In genomic region chr4:101102114-101102752, GRCh38 we compare ENCODE assay signal across 10 cellular contexts.
DNase-seq lines count a peak whose midpoint lies in the region; ATAC-seq and TF ChIP-seq lines count a peak whose summit lies in the region.
"Had no signal": no experiment of that assay in that cellular context is flagged by ENCODE, and none has a peak within 500 bp of the region (broad histone marks: within the 10 kb centered on the region; RNA-seq: fewer than 3 reads in every experiment).

No MANE protein-coding gene starts in this region.

- no peak for TF ChIP-seq EP300 in transverse colon (IDR thresholded peaks at IDR 0.05; ENCODE audit: low read depth)

- H3K4me3 Mint-ChIP-seq in activated naive CD8-positive, alpha-beta T cell treated with anti-CD3 and anti-CD28 coated beads, Interleukin-2, amount 50 U/mL, for 24 hours, result no peak overlapping the region

- in situ Hi-C loops in transverse colon (cut with MboI; ENCODE audit: low pct_ligation_motif_present in 1 of 4, low pct_unique_long_range_greater_than_20kb in 1 of 4, low sequenced_read_pairs in 3 of 4), result no loop called here

- peaks cover 14% of the 10 kb centered on the region for H3K36me3 Mint-ChIP-seq in activated naive CD8-positive, alpha-beta T cell treated with anti-CD3 and anti-CD28 coated beads, Interleukin-2, amount 50 U/mL, for 24 hours (ENCODE audit: low read depth)

- no peaks in the 10 kb centered on the region for H3K27me3 Mint-ChIP-seq in activated naive CD8-positive, alpha-beta T cell treated with anti-CD3 and anti-CD28 coated beads, Interleukin-2, amount 50 U/mL, for 24 hours

- H3K9me3 ChIP-seq in right cardiac atrium (ENCODE audit: control insufficient read depth, low read length) (no peaks in the 10 kb centered on the region), transverse colon (no peaks in the 10 kb centered on the region)

- intact Hi-C loops in right cardiac atrium (cut with DNase I) (no loop called here), transverse colon (cut with DNase I; ENCODE audit: low total_unique reads) (no loop called here)

- no peak overlapping the region for H3K27ac ChIP-seq in right cardiac atrium (ENCODE audit: low read length)
- peak overlapping the region in 1 of 4 donors; percentile 13 for H3K27ac ChIP-seq in transverse colon

- TF ChIP-seq CTCF in transverse colon (IDR thresholded peaks at IDR 0.05), result no peak

- WGBS in right cardiac atrium, result 10% methylated on average over 1 of the region's 1 CpG
- 13 to 15% methylated on average over 1 of the region's 1 CpG for WGBS in transverse colon (ENCODE audit: low coverage in 1 of 2), 2 donors

- peaks cover 0 to 12% (median 0%) of the 10 kb centered on the region in 4 donors for H3K36me3 ChIP-seq in transverse colon

- no peaks in the 10 kb centered on the region for H3K9me3 Mint-ChIP-seq in activated naive CD8-positive, alpha-beta T cell treated with anti-CD3 and anti-CD28 coated beads, Interleukin-2, amount 50 U/mL, for 24 hours

- ATAC-seq in right cardiac atrium (peak; percentile 78 to 88), HG02970 (IDR thresholded peaks at IDR 0.05; ENCODE audit: low FRiP score, unreplicated experiment) (no peak), HG03108 (IDR thresholded peaks at IDR 0.05; ENCODE audit: unreplicated experiment) (no peak)
- no peak for ATAC-seq in activated naive CD8-positive, alpha-beta T cell treated with anti-CD3 and anti-CD28 coated beads, Interleukin-2, amount 50 U/mL, for 24 hours

- H3K27ac Mint-ChIP-seq in activated naive CD8-positive, alpha-beta T cell treated with anti-CD3 and anti-CD28 coated beads, Interleukin-2, amount 50 U/mL, for 24 hours, result no peak overlapping the region

- H3K4me1 Mint-ChIP-seq in activated naive CD8-positive, alpha-beta T cell treated with anti-CD3 and anti-CD28 coated beads, Interleukin-2, amount 50 U/mL, for 24 hours, result peaks cover 36% of the 10 kb centered on the region

- H3K4me1 ChIP-seq in right cardiac atrium (ENCODE audit: control insufficient read depth, insufficient read depth, low read length) (peaks cover 6% of the 10 kb centered on the region), transverse colon (peaks cover 13 to 31% (median 22%) of the 10 kb centered on the region in 4 donors)

- peak; percentile 2 for DNase-seq in DMS53 (lab: John Stamatoyannopoulos, UW)
- no peak for DNase-seq in DMS53 treated with DMSO at 0.1 percent for 48 hours (lab: John Stamatoyannopoulos, UW; ENCODE audit: unreplicated experiment)
- DNase-seq in amniotic epithelial cell (ENCODE audit: low read depth), result peak; percentile 37
- peak; percentile 72 to 90 (median 77) for DNase-seq in right cardiac atrium
- DNase-seq in transverse colon, result peak; percentile 20
- DNase-seq in activated naive CD8-positive, alpha-beta T cell treated with anti-CD3 and anti-CD28 coated beads, Interleukin-2, amount 50 U/mL, for 24 hours, result no peak
- DNase-seq: 8988T; stimulated activated naive CD4-positive, alpha-beta T cell had no signal

- TF ChIP-seq POLR2A in transverse colon (IDR thresholded peaks at IDR 0.05), result no peak

- no peaks in the 10 kb centered on the region for H3K27me3 ChIP-seq in right cardiac atrium (ENCODE audit: control insufficient read depth, insufficient read depth)
- no peaks in the 10 kb centered on the region for H3K27me3 ChIP-seq in transverse colon

- H3K4me3 ChIP-seq in right cardiac atrium (ENCODE audit: low read length), result no peak overlapping the region
- no peak overlapping the region for H3K4me3 ChIP-seq in transverse colon

Comparison
In these comparisons a context has a peak if more than half of its experiments do, and no peak if none do; other contexts are left out.
1. DNase-seq: peak in DMS53 (single experiment), amniotic epithelial cell (single experiment), right cardiac atrium (3 of 3) and transverse colon (single experiment); none in DMS53 treated with DMSO at 0.1 percent for 48 hours (single experiment) and activated naive CD8-positive, alpha-beta T cell treated with anti-CD3 and anti-CD28 coated beads, Interleukin-2, amount 50 U/mL, for 24 hours (single experiment).
2. ATAC-seq: peak in right cardiac atrium (2 of 2); none in HG02970 (single experiment), HG03108 (single experiment) and activated naive CD8-positive, alpha-beta T cell treated with anti-CD3 and anti-CD28 coated beads, Interleukin-2, amount 50 U/mL, for 24 hours (single experiment).